19 cellular contexts compared by ENCODE assay signal in genomic region chr7:80591654-80592053, GRCh38. TPM values are rescaled to one million over a fixed set of nuclear protein-coding genes. Genes with fewer than 3 reads are reported as not detected.
"Had no signal": no experiment of that assay in that cellular context is flagged by ENCODE, and none has a peak within 500 bp of the region (broad histone marks: within the 10 kb centered on the region; RNA-seq: fewer than 3 reads in every experiment).

No MANE protein-coding gene starts in this region.

- DNase-seq: activated CD4-positive, alpha-beta T cell treated with anti-CD3 and anti-CD28 coated beads, Interleukin-2, amount 50 U/mL, for 4 hours; activated CD4-positive, CD25-positive, alpha-beta regulatory T cell treated with anti-CD3 and anti-CD28 coated beads, Interleukin-2, amount 50 U/mL, for 72 hours; activated naive CD4-positive, alpha-beta T cell treated with Interleukin-2 at 50 U/mL for 16 hours; aorta; dermis blood vessel endothelial cell; effector memory CD8-positive, alpha-beta T cell; heart right ventricle; left colon; nephron progenitor cell; right cardiac atrium; small intestine; stimulated activated CD4-positive, alpha-beta T cell treated with anti-CD3 and anti-CD28 coated beads, Interleukin-4, amount 100 ng/mL, for 24 hours; stimulated activated naive CD4-positive, alpha-beta T cell treated with Interleukin-2 at 50 U/mL for 16 hours; transverse colon had no signal

- H3K27me3 ChIP-seq: gastroesophageal sphincter, heart right ventricle, transverse colon had no signal

- H3K4me1 ChIP-seq: gastroesophageal sphincter, prostate gland had no signal

- H3K36me3 ChIP-seq: gastroesophageal sphincter, heart right ventricle, prostate gland, transverse colon had no signal

- H3K9me3 ChIP-seq: gastroesophageal sphincter, heart right ventricle, prostate gland, transverse colon had no signal

- ATAC-seq: activated T-helper 17 cell treated with anti-CD3 and anti-CD28 coated beads, Interleukin-2, amount 50 U/mL, for 72 hours; effector memory CD8-positive, alpha-beta T cell; gastroesophageal sphincter; heart right ventricle; left colon; right cardiac atrium had no signal

- H3K4me3 ChIP-seq: gastroesophageal sphincter, heart right ventricle, lung, prostate gland, transverse colon had no signal

- H3K27ac ChIP-seq: gastroesophageal sphincter, prostate gland, transverse colon had no signal

RNA-seq across cellular contexts. Expression of gene CD36, which starts 46.8 kb away (rescaled TPM):
- total RNA-seq: activated T-helper 17 cell treated with anti-CD3 and anti-CD28 coated beads, Interleukin-2, amount 50 U/mL, for 72 hours; epithelial cell of proximal tubule had no signal
